ENCODE assay signal across 8 cellular contexts in the genomic region with DNA sequence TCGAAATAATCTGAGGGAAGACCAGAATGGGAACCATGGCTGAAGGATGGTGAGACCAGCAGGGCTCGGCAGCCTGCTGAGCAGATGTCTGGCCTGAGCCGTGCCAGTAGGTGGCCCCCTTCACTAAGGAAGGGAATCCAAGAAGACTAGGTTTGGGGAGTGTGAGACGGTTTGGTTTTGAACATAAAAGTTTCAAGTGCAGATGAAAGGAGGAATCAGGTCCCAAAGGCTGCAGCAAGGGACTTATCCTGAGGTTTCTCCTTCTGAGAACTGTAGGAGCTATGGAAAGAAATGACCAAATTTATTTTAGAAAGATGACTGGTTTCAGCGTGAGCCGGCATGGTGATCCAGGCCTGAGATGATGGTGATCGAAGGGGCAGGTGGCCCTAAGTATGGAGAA. TPM values are rescaled to one million over a fixed set of nuclear protein-coding genes. Genes with fewer than 3 reads are reported as not detected.
A peak's percentile ranks its signal among the peaks of the same experiment; 100 is the strongest.
DNase-seq lines count a peak whose midpoint lies in the region; ATAC-seq and TF ChIP-seq lines count a peak whose summit lies in the region.

No MANE protein-coding gene starts in this region.

- TF ChIP-seq POLR2A in testis (IDR thresholded peaks at IDR 0.05): no peak

- peaks cover 21% of the 10 kb centered on the region for H3K79me2 ChIP-seq in PC-9 (ENCODE audit: low read depth)
- peaks cover 4% of the 10 kb centered on the region for H3K79me2 ChIP-seq in fibroblast of lung (ENCODE audit: control insufficient read depth, insufficient read depth, low read length)

- 53 to 60% methylated on average over 7 of the region's 7 CpGs for WGBS in testis, 2 donors

- ATAC-seq in CD4-positive, alpha-beta T cell (ENCODE audit: poor library complexity): peak; percentile 13
- ATAC-seq in activated T-cell treated with anti-CD3 and anti-CD28 coated beads, Interleukin-2, amount 50 U/mL, for 4 hours: no peak
- no peak for ATAC-seq in HG02970 (IDR thresholded peaks at IDR 0.05; ENCODE audit: low FRiP score, unreplicated experiment)

- peaks cover 17% of the 10 kb centered on the region; the same call in 1 of the 2 replicates for H3F3A ChIP-seq in PC-9 (ENCODE audit: insufficient read depth, low read depth)

- peaks cover 23% of the 10 kb centered on the region for H3K36me3 Mint-ChIP-seq in CD4-positive, alpha-beta T cell (ENCODE audit: low read depth)
- H3K36me3 Mint-ChIP-seq in activated T-cell treated with anti-CD3 and anti-CD28 coated beads, Interleukin-2, amount 50 U/mL, for 4 hours (ENCODE audit: insufficient read depth): peaks cover 9% of the 10 kb centered on the region

- peak; percentile 65 to 78 (median 70) for DNase-seq in CD4-positive, alpha-beta T cell
- DNase-seq in HT1080 (ENCODE audit: low read depth): peak; percentile 42
- DNase-seq in PC-9: peak in 1 of 2 experiments; percentile 65
- peak; percentile 69 for DNase-seq in activated T-cell treated with anti-CD3 and anti-CD28 coated beads, Interleukin-2, amount 50 U/mL, for 4 hours
- peak; percentile 51 to 74 for DNase-seq in fibroblast of lung (ENCODE audit: low read depth in 2 of 2)
- DNase-seq in non-pigmented ciliary epithelial cell (ENCODE audit: low read depth): peak; percentile 28
- peak; percentile 83 for DNase-seq in testis

- H3K9me3 Mint-ChIP-seq in CD4-positive, alpha-beta T cell: no peaks in the 10 kb centered on the region
- no peaks in the 10 kb centered on the region for H3K9me3 Mint-ChIP-seq in activated T-cell treated with anti-CD3 and anti-CD28 coated beads, Interleukin-2, amount 50 U/mL, for 4 hours

- no peaks in the 10 kb centered on the region for H3K9me3 ChIP-seq in CD4-positive, alpha-beta T cell (ENCODE audit: control insufficient read depth, low read length)
- H3K9me3 ChIP-seq in PC-9 (ENCODE audit: insufficient read depth, low read depth) (no peaks in the 10 kb centered on the region), fibroblast of lung (ENCODE audit: control insufficient read depth, insufficient read depth, low read depth, low read length) (no peaks in the 10 kb centered on the region), testis (no peaks in the 10 kb centered on the region)

- H3K27me3 Mint-ChIP-seq in CD4-positive, alpha-beta T cell: no peaks in the 10 kb centered on the region
- H3K27me3 Mint-ChIP-seq in activated T-cell treated with anti-CD3 and anti-CD28 coated beads, Interleukin-2, amount 50 U/mL, for 4 hours (ENCODE audit: low read depth): no peaks in the 10 kb centered on the region

- H4K20me1 ChIP-seq in PC-9 (ENCODE audit: insufficient read depth): no peaks in the 10 kb centered on the region
- H4K20me1 ChIP-seq in fibroblast of lung (ENCODE audit: control insufficient read depth, extremely low read depth, insufficient read depth, low read length): no peaks in the 10 kb centered on the region

- H3K4me1 Mint-ChIP-seq in CD4-positive, alpha-beta T cell (ENCODE audit: low read depth): peaks cover 65% of the 10 kb centered on the region
- peaks cover 67% of the 10 kb centered on the region for H3K4me1 Mint-ChIP-seq in activated T-cell treated with anti-CD3 and anti-CD28 coated beads, Interleukin-2, amount 50 U/mL, for 4 hours (ENCODE audit: low read depth)

- H3K4me2 ChIP-seq in PC-9 (no peak overlapping the region), fibroblast of lung (ENCODE audit: extremely low read depth, insufficient read depth, low read length) (no peak overlapping the region)

- H3K9ac ChIP-seq in fibroblast of lung (ENCODE audit: insufficient read depth, low read length): no peak overlapping the region

- intact Hi-C loops in CD4-positive, alpha-beta T cell (cut with DNase I, micrococcal nuclease): loop anchor here (1.0 to 10.0 kb wide), 8 partner anchors 173 to 652 kb away; a partner anchor contains a TSS
- intact Hi-C loops in PC-9 (cut with micrococcal nuclease; ENCODE audit: unreplicated experiment): loop anchor here (5.0 kb wide), 2 partner anchors 467 to 768 kb away; no protein-coding TSS in a partner anchor
- intact Hi-C loops in testis (cut with DNase I; ENCODE audit: low total_unique reads): loop anchor here (5.0 kb wide), 1 partner anchor 97 kb away; a partner anchor contains a TSS

- H3K4me1 ChIP-seq in PC-9 (replicated peaks; ENCODE audit: insufficient read depth): peaks cover 9% of the 10 kb centered on the region
- no peaks in the 10 kb centered on the region for H3K4me1 ChIP-seq in fibroblast of lung (ENCODE audit: control insufficient read depth, extremely low read depth, insufficient read depth, low read length)
- H3K4me1 ChIP-seq in testis: peaks cover 9% of the 10 kb centered on the region

- H3K4me3 ChIP-seq in PC-9 (no peak overlapping the region), fibroblast of lung (replicated peaks in 1 of 4; ENCODE audit: control extremely low read depth in 1 of 4, insufficient read depth in 1 of 4, low read depth in 3 of 4, low read length in 4 of 4) (no peak overlapping the region), testis (no peak overlapping the region)

- no peaks in the 10 kb centered on the region for H3K36me3 ChIP-seq in PC-9 (ENCODE audit: low read depth)
- H3K36me3 ChIP-seq in fibroblast of lung (ENCODE audit: control insufficient read depth, insufficient read depth, low read length): no peaks in the 10 kb centered on the region
- H3K36me3 ChIP-seq in testis (ENCODE audit: low read depth, missing control alignments): no peaks in the 10 kb centered on the region

- H2AFZ ChIP-seq in PC-9 (no peak overlapping the region), fibroblast of lung (ENCODE audit: low read length) (no peak overlapping the region)

- H3K4me3 Mint-ChIP-seq in CD4-positive, alpha-beta T cell: peak overlapping the region; percentile 35
- H3K4me3 Mint-ChIP-seq in activated T-cell treated with anti-CD3 and anti-CD28 coated beads, Interleukin-2, amount 50 U/mL, for 4 hours: peak overlapping the region; percentile 1

- POLR2A ChIA-PET in CD4-positive, alpha-beta T cell (lab: Charles Lee): interaction anchor here (0.7 to 7.7 kb wide), 2 partner anchors 95 to 841 kb away, joined by 3 to 155 read pairs; a partner anchor contains a TSS
- POLR2A ChIA-PET in PC-9 (lab: Charles Lee; ENCODE audit: unreplicated experiment): no interaction called here

- H3K27ac ChIP-seq in CD4-positive, alpha-beta T cell (ENCODE audit: low read depth, low read length): no peak overlapping the region
- H3K27ac ChIP-seq in PC-9 (no peak overlapping the region), fibroblast of lung (ENCODE audit: insufficient read depth, low read length) (no peak overlapping the region), testis (no peak overlapping the region)

- BruUV-seq in PC-9 (replicated peaks; lab: Mats Ljungman, UMichigan): no TSS peak

- CTCF ChIA-PET in CD4-positive, alpha-beta T cell (lab: Charles Lee): interaction anchor here (3.5 to 8.5 kb wide), 2 partner anchors 57 to 98 kb away, joined by 10 to 241 read pairs; a partner anchor contains a TSS
- CTCF ChIA-PET in PC-9 (lab: Charles Lee): interaction anchor here (0.6 to 1.0 kb wide), 2 partner anchors 37 to 105 kb away, joined by 3 to 6 read pairs; no protein-coding TSS in a partner anchor

- H3K27ac Mint-ChIP-seq in CD4-positive, alpha-beta T cell: peak overlapping the region; percentile 82

- no peaks in the 10 kb centered on the region for H3K9me2 ChIP-seq in PC-9 (ENCODE audit: insufficient read depth)

- peak; percentile 93 for TF ChIP-seq CTCF in CD4-positive, alpha-beta T cell (IDR thresholded peaks at IDR 0.05)
- TF ChIP-seq CTCF in PC-9 (conservative IDR thresholded peaks at IDR 0.05) (peak; percentile 94), fibroblast of lung (conservative IDR thresholded peaks at IDR 0.05 in 1 of 2, IDR thresholded peaks at IDR 0.05 in 1 of 2; ENCODE audit: low read depth in 1 of 2, low read length in 2 of 2) (peak; percentile 79 to 88), testis (IDR thresholded peaks at IDR 0.05) (peak; percentile 51 to 70 (median 66))

- H3K27me3 ChIP-seq in CD4-positive, alpha-beta T cell (ENCODE audit: control insufficient read depth, insufficient read depth, low read length): no peaks in the 10 kb centered on the region
- H3K27me3 ChIP-seq in PC-9 (ENCODE audit: insufficient read depth, low read depth): no peaks in the 10 kb centered on the region
- no peaks in the 10 kb centered on the region for H3K27me3 ChIP-seq in fibroblast of lung (ENCODE audit: control insufficient read depth, insufficient read depth, low read length)
- H3K27me3 ChIP-seq in testis: no peaks in the 10 kb centered on the region

RNA-seq across cellular contexts. Expression of a gene that starts 4.6 kb away (rescaled TPM):
- 100 to 1,000 TPM; 172 TPM for total RNA-seq in CD4-positive, alpha-beta T cell
- 39.2 and 42.6 TPM in 2 replicates for total RNA-seq in HT1080 (2014; rRNA removed; shearing (Covaris generic))
- 34.8 and 37.4 TPM in 2 replicates for polyA plus RNA-seq in HT1080 (2015; cell fraction: cytosol; rRNA removed)
- 50.9 and 51.4 TPM in 2 replicates for polyA plus RNA-seq in HT1080 (2015; cell fraction: nucleus; rRNA removed)
- total RNA-seq in PC-9 (2021): 113 and 136 TPM in 2 replicates
- total RNA-seq in activated T-cell treated with anti-CD3 and anti-CD28 coated beads, Interleukin-2, amount 50 U/mL, for 4 hours: 10 to 100 TPM; 17.9 to 19.7 (median 19.2) TPM
- 63.2 and 73.2 TPM in 2 replicates for total RNA-seq in fibroblast of lung
- polyA plus RNA-seq in fibroblast of lung: 50.9 and 53.5 TPM in 2 replicates
- 31.9 and 33.9 TPM in 2 replicates for polyA plus RNA-seq in fibroblast of lung (2012)
- polyA minus RNA-seq in fibroblast of lung (ENCODE audit: low replicate concordance): 22.1 and 49.4 TPM in 2 replicates
- 10 to 100 TPM; 79.0 to 80.4 TPM for total RNA-seq in testis
- polyA plus RNA-seq in testis (ENCODE audit: insufficient read depth, low read depth, low replicate concordance): 195 TPM

RNA-seq across cellular contexts. Expression of a gene that starts 28.1 kb away (rescaled TPM):
- not detected for total RNA-seq in CD4-positive, alpha-beta T cell
- total RNA-seq in HT1080 (2014; rRNA removed; shearing (Covaris generic)): 0.34 and 0.53 TPM in 2 replicates
- 0.06 and 0.08 TPM in 2 replicates for polyA plus RNA-seq in HT1080 (2015; cell fraction: cytosol; rRNA removed)
- polyA plus RNA-seq in HT1080 (2015; cell fraction: nucleus; rRNA removed): 0.14 and 0.35 TPM in 2 replicates
- 41.1 and 58.8 TPM in 2 replicates for total RNA-seq in PC-9 (2021)
- not detected for total RNA-seq in activated T-cell treated with anti-CD3 and anti-CD28 coated beads, Interleukin-2, amount 50 U/mL, for 4 hours
- 0.51 and 0.66 TPM in 2 replicates for total RNA-seq in fibroblast of lung
- polyA plus RNA-seq in fibroblast of lung: 0.51 and 4.9 TPM in 2 replicates
- 0.62 and 6.6 TPM in 2 replicates for polyA plus RNA-seq in fibroblast of lung (2012)
- polyA minus RNA-seq in fibroblast of lung (ENCODE audit: low replicate concordance): 0.56 and 8.0 TPM in 2 replicates
- total RNA-seq in testis: 1 to 10 TPM; 1.9 to 3.2 TPM
- polyA plus RNA-seq in testis (ENCODE audit: insufficient read depth, low read depth, low replicate concordance): 3.7 TPM

RNA-seq across cellular contexts. Expression of a gene that starts 32.0 kb away (rescaled TPM):
- total RNA-seq in CD4-positive, alpha-beta T cell: not detected
- 0.03 TPM in 1 of 2 replicates, not detected in the other for total RNA-seq in HT1080 (2014; rRNA removed; shearing (Covaris generic))
- polyA plus RNA-seq in HT1080 (2015; cell fraction: cytosol; rRNA removed): 0.06 TPM in 1 of 2 replicates, not detected in the other
- polyA plus RNA-seq in HT1080 (2015; cell fraction: nucleus; rRNA removed): not detected in 2 replicates
- total RNA-seq in PC-9 (2021): not detected in 2 replicates
- total RNA-seq in activated T-cell treated with anti-CD3 and anti-CD28 coated beads, Interleukin-2, amount 50 U/mL, for 4 hours: not detected
- total RNA-seq in fibroblast of lung: not detected in 2 replicates
- not detected in 2 replicates for polyA plus RNA-seq in fibroblast of lung
- polyA plus RNA-seq in fibroblast of lung (2012): not detected in 2 replicates
- polyA minus RNA-seq in fibroblast of lung (ENCODE audit: low replicate concordance): not detected in 2 replicates
- total RNA-seq in testis: 1 to 10 TPM; 1.3 to 1.7 TPM
- polyA plus RNA-seq in testis (ENCODE audit: insufficient read depth, low read depth, low replicate concordance): 2.7 TPM
